Comparison of ENCODE assay signal across 20 cellular contexts in genomic region chr11:9722023-9722422, GRCh38. TPM values are rescaled to one million over a fixed set of nuclear protein-coding genes. Genes with fewer than 3 reads are reported as not detected.
DNase-seq lines count a peak whose midpoint lies in the region; ATAC-seq, FAIRE-seq and TF ChIP-seq lines count a peak whose summit lies in the region.
"Had no signal": no experiment of that assay in that cellular context is flagged by ENCODE, and none has a peak within 500 bp of the region (broad histone marks: within the 10 kb centered on the region; RNA-seq: fewer than 3 reads in every experiment).

No MANE protein-coding gene starts in this region.

- H3K4me1 Mint-ChIP-seq in stimulated activated memory B cell treated with anti-CD40 and anti-IgM and Interleukin-4, amounts not matched to agents 10 μg/mL and 1 μg/mL and 100 μg/mL, for 72 hours = peaks cover 77% of the 10 kb centered on the region

- H3K36me3 Mint-ChIP-seq in stimulated activated memory B cell treated with anti-CD40 and anti-IgM and Interleukin-4, amounts not matched to agents 10 μg/mL and 1 μg/mL and 100 μg/mL, for 72 hours = peaks cover 51% of the 10 kb centered on the region
- H3K36me3 Mint-ChIP-seq: CD8-positive, alpha-beta T cell had no signal

- H3K9ac ChIP-seq in K562 (ENCODE audit: insufficient read depth in 1 of 2, low read depth in 2 of 2, low read length in 2 of 2) = no peak overlapping the region
- H3K9ac ChIP-seq: GM23248 had no signal

- no peaks in the 10 kb centered on the region for H3K27me3 Mint-ChIP-seq in stimulated activated memory B cell treated with anti-CD40 and anti-IgM and Interleukin-4, amounts not matched to agents 10 μg/mL and 1 μg/mL and 100 μg/mL, for 72 hours

- peak overlapping the region; percentile 3; the same call in 1 of the 2 replicates for H3K27ac ChIP-seq in DOHH2 (ENCODE audit: low read depth, low read length)
- no peak overlapping the region for H3K27ac ChIP-seq in K562 (ENCODE audit: extremely low read depth, low read depth, low read length)
- no peak overlapping the region for H3K27ac ChIP-seq in upper lobe of right lung
- H3K27ac ChIP-seq: A549, GM23248 had no signal

- H3K36me3 ChIP-seq in DOHH2 (ENCODE audit: control insufficient read depth, low read length) (peaks cover 79% of the 10 kb centered on the region), K562 (ENCODE audit: control insufficient read depth, insufficient read depth, low read length) (no peaks in the 10 kb centered on the region; the same call in 2 of the 3 replicates), upper lobe of right lung (peaks cover 5% of the 10 kb centered on the region)

- H3K9me3 Mint-ChIP-seq in stimulated activated memory B cell treated with anti-CD40 and anti-IgM and Interleukin-4, amounts not matched to agents 10 μg/mL and 1 μg/mL and 100 μg/mL, for 72 hours = no peaks in the 10 kb centered on the region
- H3K9me3 Mint-ChIP-seq: CD8-positive, alpha-beta T cell had no signal

- H3K4me1 ChIP-seq in DOHH2 (ENCODE audit: control insufficient read depth, low read length) = peaks cover 96% of the 10 kb centered on the region
- peaks cover 0 to 4% of the 10 kb centered on the region in 2 experiments; a peak in 4 of 5 replicates for H3K4me1 ChIP-seq in K562 (replicated peaks in 1 of 2; ENCODE audit: control insufficient read depth in 2 of 2, insufficient read depth in 2 of 2, low read length in 2 of 2)
- H3K4me1 ChIP-seq in upper lobe of right lung = peaks cover 27% of the 10 kb centered on the region

- POLR2A ChIA-PET in K562 (lab: Yijun Ruan, JAX) (no interaction called here), HEK293T (lab: Yijun Ruan, JAX) (interaction anchor here (0.7 kb wide), 1 partner anchor 13 kb away, joined by 4 read pairs; no protein-coding TSS in a partner anchor)

- 56% methylated on average over 4 of the region's 4 CpGs for WGBS in K562 (ENCODE audit: insufficient coverage, low coverage, missing lambda C conversion rate)

- no peak for TF ChIP-seq RAD21 in K562 (CRISPR knock-in tag; conservative IDR thresholded peaks at IDR 0.05 in 1 of 2, IDR thresholded peaks at IDR 0.05 in 1 of 2)

- H3K79me2 ChIP-seq in DOHH2 (ENCODE audit: control insufficient read depth, low read length) (peaks cover 96% of the 10 kb centered on the region), K562 (ENCODE audit: control insufficient read depth, insufficient read depth, low read length) (no peaks in the 10 kb centered on the region)

- H4K20me1 ChIP-seq in DOHH2 (ENCODE audit: control insufficient read depth, insufficient read depth, low read depth, low read length) (peaks cover 12% of the 10 kb centered on the region; the same call in 1 of the 2 replicates), K562 (replicated peaks; ENCODE audit: control insufficient read depth, insufficient read depth, low read length) (no peaks in the 10 kb centered on the region)

- peak overlapping the region; percentile 71 for H3K27ac Mint-ChIP-seq in stimulated activated memory B cell treated with anti-CD40 and anti-IgM and Interleukin-4, amounts not matched to agents 10 μg/mL and 1 μg/mL and 100 μg/mL, for 72 hours
- H3K27ac Mint-ChIP-seq: CD14-positive monocyte; CD8-positive, alpha-beta T cell had no signal

- no peak overlapping the region for H2AFZ ChIP-seq in K562 (ENCODE audit: low read depth, low read length)
- H2AFZ ChIP-seq: GM23248 had no signal

- no peak for ATAC-seq in K562
- no peak for ATAC-seq in stimulated activated memory B cell treated with anti-CD40 and anti-IgM and Interleukin-4, amounts not matched to agents 10 μg/mL and 1 μg/mL and 100 μg/mL, for 72 hours
- ATAC-seq in upper lobe of right lung = no peak
- no peak for ATAC-seq in HG03039 (IDR thresholded peaks at IDR 0.05; ENCODE audit: unreplicated experiment)
- ATAC-seq: A549; CD8-positive, alpha-beta T cell; HCT116 had no signal

- FAIRE-seq in GM19239 (lab: Jason Lieb, UNC) (peak; percentile 31), K562 (lab: Jason Lieb, UNC) (no peak)
- FAIRE-seq: A549, D721Med, H54, HTR-8/SVneo had no signal

- CTCF ChIA-PET in K562 (lab: Yijun Ruan, JAX; ENCODE audit: low intra/inter-chr PET ratio) (no interaction called here), HEK293T (lab: Yijun Ruan, JAX) (no interaction called here)

- H3K9me3 ChIP-seq in DOHH2 (ENCODE audit: control insufficient read depth, insufficient read depth, low read length) (no peaks in the 10 kb centered on the region), K562 (replicated peaks; ENCODE audit: control insufficient read depth, insufficient read depth, low read depth, low read length) (no peaks in the 10 kb centered on the region), upper lobe of right lung (no peaks in the 10 kb centered on the region)
- H3K9me3 ChIP-seq: A549 had no signal

- TF ChIP-seq CTCF in DOHH2 (IDR thresholded peaks at IDR 0.05; ENCODE audit: low read depth, low read length, poor library complexity, severe bottlenecking) = no peak
- no peak for TF ChIP-seq CTCF in K562 (IDR thresholded peaks at IDR 0.05 in 2 of 3, conservative IDR thresholded peaks at IDR 0.05 in 1 of 3; ENCODE audit: insufficient read depth in 2 of 3, low read depth in 1 of 3, low read length in 3 of 3)
- no peak for TF ChIP-seq CTCF in upper lobe of right lung (IDR thresholded peaks at IDR 0.05)

- H3K27me3 ChIP-seq in DOHH2 (ENCODE audit: control insufficient read depth, low read length) = no peaks in the 10 kb centered on the region
- H3K27me3 ChIP-seq in K562 (ENCODE audit: control insufficient read depth in 2 of 2, insufficient read depth in 2 of 2, low read length in 2 of 2) = no peaks in the 10 kb centered on the region
- H3K27me3 ChIP-seq in upper lobe of right lung = no peaks in the 10 kb centered on the region

- BruUV-seq in K562 (replicated peaks; lab: Mats Ljungman, UMichigan) = no TSS peak

- intact Hi-C loops in K562 (cut with micrococcal nuclease) = no loop called here
- intact Hi-C loops in upper lobe of right lung (cut with DNase I) = no loop called here

- no peak overlapping the region for H3K4me3 Mint-ChIP-seq in stimulated activated memory B cell treated with anti-CD40 and anti-IgM and Interleukin-4, amounts not matched to agents 10 μg/mL and 1 μg/mL and 100 μg/mL, for 72 hours
- H3K4me3 Mint-ChIP-seq: CD14-positive monocyte; CD8-positive, alpha-beta T cell had no signal

- no peak for TF ChIP-seq POLR2A in K562 (conservative IDR thresholded peaks at IDR 0.05)

- DNase-seq in GM19239 (ENCODE audit: insufficient read length, low spot score) (no peak), K562 (ENCODE audit: extremely low read depth in 1 of 4, low spot score in 3 of 4) (no peak), upper lobe of right lung (no peak), HEK293T (ENCODE audit: extremely low spot score) (no peak)
- DNase-seq: CD8-positive, alpha-beta T cell; COR-L47; DMS153; DMS79 treated with DMSO at 0.1 percent for 48 hours; GDM1; GM23248; KBM-7 had no signal

- no peak overlapping the region for H3K4me3 ChIP-seq in DOHH2 (ENCODE audit: low read length)
- no peak overlapping the region for H3K4me3 ChIP-seq in K562
- H3K4me3 ChIP-seq in upper lobe of right lung = no peak overlapping the region
- H3K4me3 ChIP-seq: A549, GM23248 had no signal

- TF ChIP-seq EP300 in K562 (IDR thresholded peaks at IDR 0.05; ENCODE audit: low read length) = no peak

- H3F3A ChIP-seq in DOHH2 (ENCODE audit: control insufficient read depth, insufficient read depth) = peaks cover 31% of the 10 kb centered on the region

- H3K4me2 ChIP-seq in DOHH2 (ENCODE audit: low read length) = no peak overlapping the region; the same call in 1 of the 2 replicates
- no peak overlapping the region for H3K4me2 ChIP-seq in K562 (ENCODE audit: insufficient read depth, low read length)
- H3K4me2 ChIP-seq: A549 had no signal

- no peaks in the 10 kb centered on the region for H3K9me1 ChIP-seq in K562 (ENCODE audit: control insufficient read depth, insufficient read depth, low read length)

- no peaks in the 10 kb centered on the region for H3K9me2 ChIP-seq in DOHH2 (replicated peaks; ENCODE audit: control insufficient read depth, low read length)

- in situ Hi-C loops in K562 (cut with MboI) = no loop called here

TF ChIP-seq in K562, 482 proteins besides CTCF, POLR2A, EP300 and RAD21 (continues in another document):
- TF ChIP-seq RBM25 (IDR thresholded peaks at IDR 0.05; ENCODE audit: low read depth, low read length, severe bottlenecking) (peak; percentile 81), NEUROD1 (IDR thresholded peaks at IDR 0.05; ENCODE audit: borderline replicate concordance, low read depth, low read length, partially characterized antibody) (no peak), SETDB1 (IDR thresholded peaks at IDR 0.05; ENCODE audit: low read length) (no peak), RCOR1 (IDR thresholded peaks at IDR 0.05; ENCODE audit: borderline replicate concordance in 1 of 2, low read depth in 2 of 2, low read length in 2 of 2) (no peak), CBX1 (IDR thresholded peaks at IDR 0.05; ENCODE audit: low read depth) (0 out of 2 replicates have a peak, but pooled peaks have one; percentile 37)

TF ChIP-seq in HEK293T, 16 proteins besides CTCF, POLR2A, EP300 and RAD21 (continues in another document):
- TF ChIP-seq FOXA1 (IDR thresholded peaks at IDR 0.05) (no peak), FOXK2 (IDR thresholded peaks at IDR 0.05) (no peak), L3MBTL2 (conservative IDR thresholded peaks at IDR 0.05) (no peak), LEF1 (IDR thresholded peaks at IDR 0.05; ENCODE audit: borderline replicate concordance) (no peak), FOXM1 (IDR thresholded peaks at IDR 0.05; ENCODE audit: borderline replicate concordance) (no peak)

RNA-seq across cellular contexts. Expression of gene SWAP70, which starts 58.1 kb away (rescaled TPM):
- 1.2 and 3.2 TPM in 2 replicates for total RNA-seq in K562 (2011; cell fraction: chromatin; rRNA removed; ENCODE audit: low replicate concordance)
- 0.79 and 1.0 TPM in 2 replicates for total RNA-seq in K562 (2011; cell fraction: nucleolus; rRNA removed)
- total RNA-seq in K562 (2011; cell fraction: nucleoplasm; rRNA removed) = 1.4 and 2.7 TPM in 2 replicates
- 2.3 TPM in 2 replicates for total RNA-seq in K562 (2014; rRNA removed)
- total RNA-seq in K562 (2014; rRNA removed; fragmentation: Illumina TruSeq; extraction: Trizol) = 4.4 and 4.8 TPM in 2 replicates
- total RNA-seq in K562 (2015; rRNA removed; fragmentation: Illumina TruSeq; extraction: Trizol) = 4.9 and 5.0 TPM in 2 replicates
- 2.9 and 4.3 TPM in 2 replicates for total RNA-seq in K562 (2021)
- 1.8 and 2.4 TPM in 2 replicates for polyA plus RNA-seq in K562 (2011; rRNA removed)
- polyA plus RNA-seq in K562 (2011; cell fraction: cytosol; rRNA removed) = 1.0 and 1.8 TPM in 2 replicates
- polyA plus RNA-seq in K562 (2011; cell fraction: nucleus; rRNA removed) = 0.73 and 0.78 TPM in 2 replicates
- 4.6 and 5.5 TPM in 2 replicates for polyA plus RNA-seq in K562 (2012)
- polyA plus RNA-seq in K562 (2014; fragmentation: Illumina TruSeq; extraction: Trizol) = 4.1 and 4.3 TPM in 2 replicates
- polyA plus RNA-seq in K562 (2014; fragmentation: Nextera tagmentation; extraction: Ambion mirVana) = 1 to 10 TPM; 1.7 to 1.9 TPM
- 2.9 and 3.9 TPM in 2 replicates for polyA plus RNA-seq in K562 (2014; rRNA removed)
- 2.9 and 3.5 TPM in 2 replicates for polyA minus RNA-seq in K562 (2011; rRNA and poly(A)+ RNA removed)
- polyA minus RNA-seq in K562 (2011; cell fraction: cytosol; rRNA and poly(A)+ RNA removed) = 1.6 and 2.3 TPM in 2 replicates
- 0.54 and 1.8 TPM in 2 replicates for polyA minus RNA-seq in K562 (2011; cell fraction: nucleus; rRNA and poly(A)+ RNA removed)
- 61.5 TPM for total RNA-seq in upper lobe of right lung

Comparison
In these comparisons a context has a peak if more than half of its experiments do, and no peak if none do; other contexts are left out.
1. RNA of gene SWAP70, which starts 58.1 kb away (total RNA-seq): 61.5 TPM in upper lobe of right lung (single experiment); 0.79 to 5.0 TPM in K562; every median in the first group is over 10 times any median in the second.